In the genomic region with DNA sequence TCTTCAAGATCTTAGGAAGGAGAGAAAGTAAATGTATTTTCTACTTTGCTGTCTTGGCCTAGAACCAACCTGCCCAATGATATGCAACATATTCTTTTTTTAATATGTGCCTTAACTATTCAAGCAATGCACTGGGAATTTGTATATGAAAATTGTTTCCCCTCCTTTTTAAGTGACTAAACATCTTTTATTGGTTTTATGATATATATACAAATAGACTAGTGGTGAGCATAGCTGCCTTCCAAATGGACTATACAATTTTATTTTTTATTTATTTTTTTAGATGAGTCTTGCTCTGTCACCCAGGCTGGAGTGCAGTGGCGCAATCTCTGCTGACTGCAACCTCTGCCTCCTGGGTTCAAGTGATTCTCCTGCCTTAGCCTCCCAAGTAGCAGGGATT, we compare ENCODE assay signal across 20 cellular contexts.
"Had no signal": no experiment of that assay in that cellular context is flagged by ENCODE, and none has a peak within 500 bp of the region (broad histone marks: within the 10 kb centered on the region; RNA-seq: fewer than 3 reads in every experiment).

No MANE protein-coding gene starts in this region.

- H3K36me3 Mint-ChIP-seq: naive thymus-derived CD4-positive, alpha-beta T cell had no signal

- H3K9me3 Mint-ChIP-seq: endodermal cell; naive thymus-derived CD4-positive, alpha-beta T cell; nephron progenitor cell; stimulated activated naive B cell treated with anti-CD40 and anti-IgM and Interleukin-4, amounts not matched to agents 10 μg/mL and 1 μg/mL and 100 μg/mL, for 72 hours; stimulated activated naive CD8-positive, alpha-beta T cell treated with anti-CD3 and anti-CD28 coated beads, Interleukin-15, amount 100 ng/mL, for 72 hours had no signal

- H3K27me3 Mint-ChIP-seq: naive thymus-derived CD4-positive, alpha-beta T cell; stimulated activated naive B cell treated with anti-CD40 and anti-IgM and Interleukin-4, amounts not matched to agents 10 μg/mL and 1 μg/mL and 100 μg/mL, for 72 hours; stimulated activated naive CD8-positive, alpha-beta T cell treated with anti-CD3 and anti-CD28 coated beads, Interleukin-15, amount 100 ng/mL, for 72 hours had no signal

- DNase-seq: colonic mucosa; effector CD4-positive, alpha-beta T cell; endodermal cell; erythroblast; foreskin melanocyte; heart left ventricle; hippocampal formation; mesendoderm; naive thymus-derived CD4-positive, alpha-beta T cell; nephron progenitor cell; posterior cingulate gyrus; sigmoid colon; stimulated activated CD4-positive, alpha-beta T cell treated with anti-CD3 and anti-CD28 coated beads, Interleukin-2, amount 100 ng/mL, for 24 hours; stimulated activated CD4-positive, alpha-beta T cell treated with anti-CD3 and anti-CD28 coated beads, Interleukin-4, amount 100 ng/mL, for 4 hours; stimulated activated naive B cell treated with anti-CD40 and anti-IgM and Interleukin-4, amounts not matched to agents 10 μg/mL and 1 μg/mL and 100 μg/mL, for 72 hours; stimulated activated naive CD8-positive, alpha-beta T cell treated with anti-CD3 and anti-CD28 coated beads, Interleukin-15, amount 100 ng/mL, for 72 hours; transverse colon had no signal

- H3K4me3 Mint-ChIP-seq: endodermal cell; naive thymus-derived CD4-positive, alpha-beta T cell; nephron progenitor cell; stimulated activated naive B cell treated with anti-CD40 and anti-IgM and Interleukin-4, amounts not matched to agents 10 μg/mL and 1 μg/mL and 100 μg/mL, for 72 hours; stimulated activated naive CD8-positive, alpha-beta T cell treated with anti-CD3 and anti-CD28 coated beads, Interleukin-15, amount 100 ng/mL, for 72 hours had no signal

- H3K27ac ChIP-seq: colonic mucosa, heart left ventricle, right atrium auricular region, sigmoid colon, skin epidermis, thoracic aorta, transverse colon had no signal

- H3K36me3 ChIP-seq: colonic mucosa, right atrium auricular region, sigmoid colon, thoracic aorta, transverse colon had no signal

- H3K4me3 ChIP-seq: colonic mucosa, heart left ventricle, right atrium auricular region, sigmoid colon, skin epidermis, thoracic aorta, transverse colon had no signal

- H3K4me1 ChIP-seq: colonic mucosa had no signal

- H3K27ac Mint-ChIP-seq: naive thymus-derived CD4-positive, alpha-beta T cell; stimulated activated naive B cell treated with anti-CD40 and anti-IgM and Interleukin-4, amounts not matched to agents 10 μg/mL and 1 μg/mL and 100 μg/mL, for 72 hours had no signal

- H3K27me3 ChIP-seq: colonic mucosa, heart left ventricle, right atrium auricular region, sigmoid colon, transverse colon had no signal

- H3K9me3 ChIP-seq: colonic mucosa, heart left ventricle, right atrium auricular region, sigmoid colon, thoracic aorta, transverse colon had no signal
